In genomic region chr9:14960881-14961280, GRCh38 we compare ENCODE assay signal across 1 cellular context.
TF ChIP-seq lines count a peak whose summit lies in the region.

No MANE protein-coding gene starts in this region.

TF ChIP-seq in endothelial cell of umbilical vein, 7 proteins besides CTCF, POLR2A, EP300 and RAD21 (continued from another document):
- TF ChIP-seq JUN (IDR thresholded peaks at IDR 0.05; ENCODE audit: borderline replicate concordance, insufficient read depth, insufficient read length, low read depth) (peak; percentile 9), MAX (IDR thresholded peaks at IDR 0.05; ENCODE audit: insufficient read depth, insufficient read length) (no peak), FOS (IDR thresholded peaks at IDR 0.05; ENCODE audit: borderline replicate concordance, insufficient read depth, low read length) (peak; percentile 42), POLR2AphosphoS5 (IDR thresholded peaks at IDR 0.05; ENCODE audit: insufficient read depth, low read depth, low read length) (no peak)
